In genomic region chr19:3275583-3276340, GRCh38 we compare ENCODE assay signal across 8 cellular contexts. TPM values are rescaled to one million over a fixed set of nuclear protein-coding genes. Genes with fewer than 3 reads are reported as not detected.
DNase-seq lines count a peak whose midpoint lies in the region; ATAC-seq and TF ChIP-seq lines count a peak whose summit lies in the region.

No MANE protein-coding gene starts in this region.

- H3K9ac ChIP-seq in neuronal stem cell (ENCODE audit: low read depth, low read length, poor library complexity) (no peak overlapping the region), subcutaneous abdominal adipose tissue (ENCODE audit: low read length in 5 of 5) (no peak overlapping the region)

- no peak overlapping the region for H3K4ac ChIP-seq in neuronal stem cell (ENCODE audit: low read length)

- no peak overlapping the region for H4K8ac ChIP-seq in neuronal stem cell (ENCODE audit: low read depth, low read length)

- peak overlapping the region; percentile 55 for H3K4me3 ChIP-seq in Jurkat, Clone E6-1 (ENCODE audit: low read length)
- H3K4me3 ChIP-seq in fibroblast of mammary gland (ENCODE audit: control insufficient read depth, low read depth, low read length) (peak overlapping the region; percentile 37), neuronal stem cell (ENCODE audit: low read length in 2 of 2) (peak overlapping the region; percentile 36 to 74), subcutaneous abdominal adipose tissue (ENCODE audit: low read depth in 1 of 5, low read length in 5 of 5) (peak overlapping the region in 3 of 5 donors; percentile 14 to 52 (median 34))

- peak overlapping the region; percentile 91 for H3K18ac ChIP-seq in neuronal stem cell (ENCODE audit: low read length)

- H3K4me2 ChIP-seq in neuronal stem cell (ENCODE audit: insufficient read depth, low read length, poor library complexity, severe bottlenecking), result peak overlapping the region; percentile 80

- H4K91ac ChIP-seq in neuronal stem cell (ENCODE audit: low read depth, low read length, poor library complexity), result no peak overlapping the region

- H3K27me3 ChIP-seq in neuronal stem cell (ENCODE audit: control insufficient read depth in 3 of 3, insufficient read depth in 3 of 3, low read depth in 1 of 3, low read length in 3 of 3) (peaks cover 0 to 2% (median 0%) of the 10 kb centered on the region in 3 experiments), subcutaneous abdominal adipose tissue (ENCODE audit: control insufficient read depth in 5 of 5, insufficient read depth in 4 of 5, low read length in 5 of 5) (peaks cover 24 to 56% (median 50%) of the 10 kb centered on the region in 5 donors)

- no peak for ATAC-seq in GM19324 (IDR thresholded peaks at IDR 0.05; ENCODE audit: low FRiP score, unreplicated experiment)

- no peaks in the 10 kb centered on the region for H3K36me3 ChIP-seq in neuronal stem cell (replicated peaks in 1 of 2; ENCODE audit: control insufficient read depth in 2 of 2, insufficient read depth in 2 of 2, low read length in 2 of 2)
- H3K36me3 ChIP-seq in subcutaneous abdominal adipose tissue (ENCODE audit: control insufficient read depth in 5 of 5, insufficient read depth in 5 of 5, low read length in 5 of 5), result no peaks in the 10 kb centered on the region

- DNase-seq in DMS79 treated with DMSO at 0.1 percent for 48 hours (lab: John Stamatoyannopoulos, UW) (peak; percentile 22), RPMI8226 (peak; percentile 93), activated T-helper 1 cell treated with Interleukin-2 at 50 U/mL for 16 hours (ENCODE audit: low read depth) (peak; percentile 79), fibroblast of mammary gland (ENCODE audit: low read depth) (peak; percentile 67), neuronal stem cell (ENCODE audit: low spot score) (peak; percentile 91)
- DNase-seq in Jurkat, Clone E6-1 (ENCODE audit: low read depth, low spot score), result peak; percentile 89

- no peak overlapping the region for H3K14ac ChIP-seq in neuronal stem cell (ENCODE audit: low read length)

- H3K79me1 ChIP-seq in neuronal stem cell (ENCODE audit: low read depth, low read length), result no peaks in the 10 kb centered on the region

- no peak overlapping the region for H2BK12ac ChIP-seq in neuronal stem cell (ENCODE audit: low read length)

- H2AFZ ChIP-seq in neuronal stem cell (ENCODE audit: low read length), result peak overlapping the region; percentile 88

- H2BK5ac ChIP-seq in neuronal stem cell (ENCODE audit: low read length), result no peak overlapping the region

- no CpG with 5 or more reads among the region's 45 CpGs for WGBS in neuronal stem cell (ENCODE audit: extremely low coverage in 2 of 2, insufficient read length in 2 of 2, insufficient replicate concordance in 1 of 2), 2 donors

- H2BK120ac ChIP-seq in neuronal stem cell (ENCODE audit: low read depth, low read length), result no peak overlapping the region

- no peak overlapping the region for H2BK15ac ChIP-seq in neuronal stem cell (ENCODE audit: low read length)

- H3K27ac ChIP-seq in neuronal stem cell (replicated peaks; ENCODE audit: low read length) (no peak overlapping the region), subcutaneous abdominal adipose tissue (ENCODE audit: low read depth, low read length) (no peak overlapping the region)

- H3K4me1 ChIP-seq in neuronal stem cell (ENCODE audit: control insufficient read depth in 2 of 2, insufficient read depth in 1 of 2, low read depth in 1 of 2, low read length in 2 of 2), result peaks cover 9 to 28% of the 10 kb centered on the region in 2 donors
- peaks cover 0 to 7% (median 6%) of the 10 kb centered on the region in 5 donors for H3K4me1 ChIP-seq in subcutaneous abdominal adipose tissue (ENCODE audit: control insufficient read depth in 5 of 5, insufficient read depth in 5 of 5, low read length in 5 of 5)

- no peak for TF ChIP-seq CTCF in fibroblast of mammary gland (conservative IDR thresholded peaks at IDR 0.05; ENCODE audit: control insufficient read depth, insufficient read depth, low read depth, low read length)

- H3K9me3 ChIP-seq in neuronal stem cell (replicated peaks in 1 of 2; ENCODE audit: control insufficient read depth in 2 of 2, insufficient read depth in 1 of 2, low read depth in 1 of 2, low read length in 2 of 2) (peaks cover 2 to 6% of the 10 kb centered on the region in 2 donors), subcutaneous abdominal adipose tissue (ENCODE audit: control insufficient read depth in 5 of 5, low read length in 5 of 5) (peaks cover 0 to 14% (median 12%) of the 10 kb centered on the region in 5 donors)

- H3K23ac ChIP-seq in neuronal stem cell (ENCODE audit: low read depth, low read length, poor library complexity), result peak overlapping the region; percentile 68

- H2AK5ac ChIP-seq in neuronal stem cell (ENCODE audit: low read depth, low read length), result no peak overlapping the region

RNA-seq across cellular contexts. Expression of gene CELF5, which starts 51.3 kb away (rescaled TPM):
- 4.5 TPM for polyA plus RNA-seq in Jurkat, Clone E6-1 (2012; ENCODE audit: insufficient read depth, insufficient read length)
- 16.6 TPM for polyA plus RNA-seq in neuronal stem cell (2013, experiment 1 of 2)
- polyA plus RNA-seq in neuronal stem cell (2013, experiment 2 of 2), result 17.4 TPM

Comparison
In these comparisons a context has a peak if more than half of its experiments do, and no peak if none do; other contexts are left out.
1. DNase-seq: peak in every context shown above with its lines; median percentile 93 in RPMI8226; 91 in neuronal stem cell; 89 in Jurkat, Clone E6-1; 79 in activated T-helper 1 cell treated with Interleukin-2 at 50 U/mL for 16 hours; 67 in fibroblast of mammary gland; 22 in DMS79 treated with DMSO at 0.1 percent for 48 hours.